ENCODE assay signal across 10 cellular contexts in the genomic region with DNA sequence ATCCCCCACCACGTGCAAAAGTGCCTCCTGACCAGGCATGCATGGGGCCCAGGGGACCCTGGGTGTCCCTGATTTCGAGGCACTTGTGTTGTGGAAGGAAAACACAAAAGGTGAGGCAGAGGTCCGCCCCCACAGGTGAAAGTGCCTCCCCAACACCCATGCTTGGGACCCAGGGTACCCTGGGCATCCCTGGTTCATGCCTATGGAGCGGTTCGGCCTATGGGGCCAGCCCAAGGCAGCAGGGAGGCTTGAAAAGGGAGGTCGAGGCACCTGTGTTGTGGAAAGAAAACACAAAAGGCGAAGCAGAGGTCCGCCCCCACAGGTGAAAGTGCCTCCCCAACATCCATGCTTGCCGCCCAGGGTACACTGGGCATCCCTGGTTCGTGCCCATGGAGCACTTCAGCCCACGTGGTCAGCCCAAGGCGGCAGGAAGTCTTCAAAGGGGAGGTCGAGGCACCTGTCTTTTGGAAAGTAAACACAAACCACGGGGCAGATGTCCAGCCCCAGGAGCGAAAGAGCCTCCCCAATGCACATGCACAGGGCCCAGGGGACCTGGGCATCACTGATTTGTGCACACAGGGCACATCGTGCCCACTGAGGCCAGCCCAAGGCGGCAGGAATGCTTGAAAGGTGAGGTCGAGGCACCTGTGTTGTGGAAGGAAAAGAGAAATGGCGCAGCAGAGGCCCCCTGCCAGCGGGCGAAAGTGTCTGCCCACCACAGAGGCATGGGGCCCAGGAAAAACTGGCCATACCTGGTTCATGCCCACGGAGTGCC.
A peak's percentile ranks its signal among the peaks of the same experiment; 100 is the strongest.
DNase-seq lines count a peak whose midpoint lies in the region; ATAC-seq, FAIRE-seq and TF ChIP-seq lines count a peak whose summit lies in the region.
"Had no signal": no experiment of that assay in that cellular context is flagged by ENCODE, and none has a peak within 500 bp of the region (broad histone marks: within the 10 kb centered on the region; RNA-seq: fewer than 3 reads in every experiment).

No MANE protein-coding gene starts in this region.

- no peaks in the 10 kb centered on the region for H3K79me2 ChIP-seq in K562 (ENCODE audit: control insufficient read depth, insufficient read depth, low read length)

- no peak for TF ChIP-seq POLR2A in K562 (conservative IDR thresholded peaks at IDR 0.05)
- no peak for TF ChIP-seq POLR2A in lower leg skin (IDR thresholded peaks at IDR 0.05)

- TF ChIP-seq RAD21 in K562 (CRISPR knock-in tag; conservative IDR thresholded peaks at IDR 0.05 in 1 of 2, IDR thresholded peaks at IDR 0.05 in 1 of 2): no peak

- CTCF ChIA-PET in K562 (lab: Yijun Ruan, JAX; ENCODE audit: low intra/inter-chr PET ratio): no interaction called here

- H3K4me2 ChIP-seq in K562 (ENCODE audit: insufficient read depth, low read length): no peak overlapping the region

- no TSS peak for BruUV-seq in K562 (replicated peaks; lab: Mats Ljungman, UMichigan)

- no peak overlapping the region for H3K9ac ChIP-seq in K562 (ENCODE audit: insufficient read depth in 1 of 2, low read depth in 2 of 2, low read length in 2 of 2)

- FAIRE-seq in K562 (lab: Jason Lieb, UNC): no peak

- WGBS in K562 (ENCODE audit: insufficient coverage, low coverage, missing lambda C conversion rate): 2% methylated on average over 21 of the region's 22 CpGs
- WGBS in lower leg skin, 2 donors: 69 to 76% methylated on average over 22 of the region's 22 CpGs

- no peaks in the 10 kb centered on the region for H3K9me1 ChIP-seq in K562 (ENCODE audit: control insufficient read depth, insufficient read depth, low read length)

- H3K4me3 ChIP-seq in K562 (no peak overlapping the region), lower leg skin (ENCODE audit: low read depth, poor library complexity, severe bottlenecking) (no peak overlapping the region), tibial artery (no peak overlapping the region)
- H3K4me3 ChIP-seq: skin epidermis had no signal

- in situ Hi-C loops in K562 (cut with MboI): no loop called here

- no peak overlapping the region for H2AFZ ChIP-seq in K562 (ENCODE audit: low read depth, low read length)

- intact Hi-C loops in K562 (cut with micrococcal nuclease) (no loop called here), lower leg skin (cut with DNase I; ENCODE audit: low total_unique reads) (no loop called here), tibial artery (cut with DNase I; ENCODE audit: low total_unique reads) (no loop called here)

- no peak for TF ChIP-seq EP300 in K562 (IDR thresholded peaks at IDR 0.05; ENCODE audit: low read length)

- H3K9me3 ChIP-seq in K562 (replicated peaks; ENCODE audit: control insufficient read depth, insufficient read depth, low read depth, low read length) (no peaks in the 10 kb centered on the region), tibial artery (peaks cover 0 to 60% (median 15%) of the 10 kb centered on the region in 3 donors)

- H3K4me1 ChIP-seq in K562 (replicated peaks in 1 of 2; ENCODE audit: control insufficient read depth in 2 of 2, insufficient read depth in 2 of 2, low read length in 2 of 2): no peaks in the 10 kb centered on the region
- H3K4me1 ChIP-seq in tibial artery: no peaks in the 10 kb centered on the region

- H3K27me3 ChIP-seq in K562 (ENCODE audit: control insufficient read depth in 2 of 2, insufficient read depth in 2 of 2, low read length in 2 of 2) (peaks cover 0 to 62% of the 10 kb centered on the region in 2 experiments; a peak in 2 of 5 replicates), tibial artery (peaks cover 0 to 3% of the 10 kb centered on the region in 2 donors)

- H3K27ac ChIP-seq in K562 (ENCODE audit: extremely low read depth, low read depth, low read length) (no peak overlapping the region), tibial artery (no peak overlapping the region)
- H3K27ac ChIP-seq: skin epidermis had no signal

- POLR2A ChIA-PET in K562 (lab: Yijun Ruan, JAX): no interaction called here

- no peaks in the 10 kb centered on the region for H3K36me3 ChIP-seq in K562 (ENCODE audit: control insufficient read depth, insufficient read depth, low read length)
- H3K36me3 ChIP-seq in tibial artery: no peaks in the 10 kb centered on the region

- H4K20me1 ChIP-seq in K562 (replicated peaks; ENCODE audit: control insufficient read depth, insufficient read depth, low read length): no peaks in the 10 kb centered on the region

- ATAC-seq in K562: no peak
- no peak for ATAC-seq in HG03280 (IDR thresholded peaks at IDR 0.05; ENCODE audit: unreplicated experiment)
- ATAC-seq in HG03354 (IDR thresholded peaks at IDR 0.05; ENCODE audit: poor library complexity, severe bottlenecking, unreplicated experiment): no peak
- ATAC-seq: Panc1 had no signal

- TF ChIP-seq CTCF in K562 (IDR thresholded peaks at IDR 0.05 in 2 of 3, conservative IDR thresholded peaks at IDR 0.05 in 1 of 3; ENCODE audit: insufficient read depth in 2 of 3, low read depth in 1 of 3, low read length in 3 of 3) (no peak), lower leg skin (IDR thresholded peaks at IDR 0.05) (no peak), tibial artery (IDR thresholded peaks at IDR 0.05) (no peak)

- peak; percentile 58 for DNase-seq in activated effector memory CD4-positive, alpha-beta T cell treated with anti-CD3 and anti-CD28 coated beads, Interleukin-2, amount 50 U/mL, for 16 hours
- DNase-seq in activated effector memory CD4-positive, alpha-beta T cell treated with Interleukin-2 at 50 U/mL for 16 hours: no peak
- peak in 3 of 4 experiments; percentile 1 to 2 (median 1) for DNase-seq in K562 (ENCODE audit: extremely low read depth in 1 of 4, low spot score in 3 of 4)
- DNase-seq in lower leg skin (ENCODE audit: low spot score in 2 of 2): peak; percentile 5 to 68
- DNase-seq in tibial artery: peak; percentile 15 to 49
- DNase-seq in iPS-NIHi7 (ENCODE audit: extremely low spot score): no peak

TF ChIP-seq in K562, 482 proteins besides CTCF, POLR2A, EP300 and RAD21:
- TF ChIP-seq THRAP3 (IDR thresholded peaks at IDR 0.05; ENCODE audit: borderline replicate concordance): no peak
- TF ChIP-seq ZC3H11A (IDR thresholded peaks at IDR 0.05; ENCODE audit: low read depth, low read length): no peak
- no peak for TF ChIP-seq HOXB6 (CRISPR knock-in tag; IDR thresholded peaks at IDR 0.05; ENCODE audit: borderline replicate concordance)
- TF ChIP-seq EWSR1 (IDR thresholded peaks at IDR 0.05; ENCODE audit: borderline replicate concordance, low read depth, partially characterized antibody): no peak

Comparison
In these comparisons a context has a peak if more than half of its experiments do, and no peak if none do; other contexts are left out.
1. DNase-seq: peak in activated effector memory CD4-positive, alpha-beta T cell treated with anti-CD3 and anti-CD28 coated beads, Interleukin-2, amount 50 U/mL, for 16 hours (single experiment), K562 (3 of 4), lower leg skin (2 of 2) and tibial artery (2 of 2); none in activated effector memory CD4-positive, alpha-beta T cell treated with Interleukin-2 at 50 U/mL for 16 hours (single experiment) and iPS-NIHi7 (single experiment).